18 cellular contexts compared by ENCODE assay signal in the genomic region with DNA sequence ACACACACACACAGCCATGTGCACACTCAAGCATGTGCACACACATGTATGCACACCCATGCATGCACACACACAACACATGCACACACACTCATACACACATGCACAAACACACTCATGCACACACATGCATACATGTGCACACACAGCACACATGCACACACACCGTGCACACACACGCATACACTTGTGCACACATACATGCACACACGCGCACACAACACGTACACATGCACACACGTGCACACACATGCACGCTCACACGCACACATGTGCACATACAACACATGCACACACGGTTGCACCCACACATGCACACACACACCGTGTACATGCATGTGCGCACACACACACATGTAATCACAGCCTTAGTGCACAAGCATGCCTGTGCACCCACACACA.
DNase-seq lines count a peak whose midpoint lies in the region; ATAC-seq, FAIRE-seq and TF ChIP-seq lines count a peak whose summit lies in the region.
"Had no signal": no experiment of that assay in that cellular context is flagged by ENCODE, and none has a peak within 500 bp of the region (broad histone marks: within the 10 kb centered on the region; RNA-seq: fewer than 3 reads in every experiment).

No MANE protein-coding gene starts in this region.

- ATAC-seq in A549: no peak
- no peak for ATAC-seq in HG02852 (IDR thresholded peaks at IDR 0.05; ENCODE audit: unreplicated experiment)
- ATAC-seq: GM23338, Panc1 had no signal

- H3K79me2 ChIP-seq in H9 (ENCODE audit: insufficient read depth, low read length): no peaks in the 10 kb centered on the region

- peaks cover 1% of the 10 kb centered on the region for H3K36me3 ChIP-seq in bronchial epithelial cell (ENCODE audit: control insufficient read depth, insufficient read depth, low read length)
- peaks cover 0 to 7% of the 10 kb centered on the region in 2 experiments for H3K36me3 ChIP-seq in mesenchymal stem cell (ENCODE audit: control insufficient read depth in 1 of 2, insufficient read depth in 2 of 2, low read depth in 1 of 2, low read length in 2 of 2)

- no peak for TF ChIP-seq RAD21 in A549 (conservative IDR thresholded peaks at IDR 0.05 in 1 of 2, IDR thresholded peaks at IDR 0.05 in 1 of 2)

- H3K18ac ChIP-seq in H9 (ENCODE audit: insufficient read length, low read depth, low read length): no peak overlapping the region
- peak overlapping the region; percentile 25 to 92 for H3K18ac ChIP-seq in mesenchymal stem cell (ENCODE audit: low read depth in 1 of 2, low read length in 2 of 2)

- TF ChIP-seq EP300 in A549 (IDR thresholded peaks at IDR 0.05): no peak

- CTCF ChIA-PET in A549 (lab: Yijun Ruan, JAX): interaction anchor here (1.8 to 5.8 kb wide), 2 partner anchors 13 to 37 kb away, joined by 6 to 39 read pairs; no protein-coding TSS in a partner anchor

- H3K9me3 ChIP-seq in A549 (no peaks in the 10 kb centered on the region), H9 (ENCODE audit: control insufficient read depth, low read depth, low read length) (no peaks in the 10 kb centered on the region), mesenchymal stem cell (ENCODE audit: control insufficient read depth, low read length) (no peaks in the 10 kb centered on the region)
- H3K9me3 ChIP-seq: Caco-2 had no signal

- no peak overlapping the region for H3K4me3 Mint-ChIP-seq in H9
- H3K4me3 Mint-ChIP-seq: GM23338, HFFc6 had no signal

- H3K4me2 ChIP-seq in A549 (no peak overlapping the region), H9 (ENCODE audit: insufficient read depth, insufficient read length, low read length) (no peak overlapping the region), mesenchymal stem cell (ENCODE audit: low read length, poor library complexity, severe bottlenecking) (no peak overlapping the region)
- H3K4me2 ChIP-seq: GM23338 had no signal

- H3K4ac ChIP-seq in H9 (ENCODE audit: low read depth, low read length) (no peak overlapping the region), mesenchymal stem cell (ENCODE audit: low read depth in 1 of 2, low read length in 2 of 2) (peak overlapping the region in 1 of 2 experiments; percentile 72)

- H2BK12ac ChIP-seq in H9 (ENCODE audit: insufficient read length, low read depth, low read length) (no peak overlapping the region), mesenchymal stem cell (ENCODE audit: low read length in 2 of 2) (peak overlapping the region in 1 of 2 experiments; percentile 97)

- no peak overlapping the region for H3T11ph ChIP-seq in H9 (ENCODE audit: low read length)

- POLR2A ChIA-PET in A549 (lab: Yijun Ruan, JAX): no interaction called here

- H2BK5ac ChIP-seq in H9 (ENCODE audit: insufficient read length, low read length): no peak overlapping the region
- no peak overlapping the region for H2BK5ac ChIP-seq in mesenchymal stem cell (ENCODE audit: low read depth, low read length, poor library complexity, severe bottlenecking)

- H3K9me3 Mint-ChIP-seq in H9: peaks cover 0 to 2% of the 10 kb centered on the region in 2 experiments; a peak in 1 of 5 replicates
- H3K9me3 Mint-ChIP-seq: GM23338, HFFc6 had no signal

- no peak overlapping the region for H3K27ac ChIP-seq in A549
- no peak overlapping the region for H3K27ac ChIP-seq in H9 (ENCODE audit: insufficient read length, low read depth, low read length)
- H3K27ac ChIP-seq in mesenchymal stem cell (ENCODE audit: low read length, poor library complexity, severe bottlenecking): no peak overlapping the region

- H3K4me3 ChIP-seq in A549 (no peak overlapping the region), bronchial epithelial cell (ENCODE audit: low read depth, low read length) (no peak overlapping the region), mesenchymal stem cell (ENCODE audit: insufficient read depth in 1 of 2, low read depth in 1 of 2, low read length in 2 of 2) (no peak overlapping the region)
- H3K4me3 ChIP-seq: GM23338 had no signal

- H2BK120ac ChIP-seq in H9 (ENCODE audit: low read depth, low read length, poor library complexity, severe bottlenecking) (no peak overlapping the region), mesenchymal stem cell (ENCODE audit: low read depth, low read length) (no peak overlapping the region)

- DNase-seq in A549 (ENCODE audit: low read depth in 1 of 2, low spot score in 1 of 2) (no peak), H9 (no peak), bronchial epithelial cell (ENCODE audit: low read depth) (no peak), mesenchymal stem cell (no peak), frontal cortex (ENCODE audit: low spot score in 2 of 2) (no peak), HuH-7 (ENCODE audit: low spot score) (no peak), inferior parietal cortex (ENCODE audit: extremely low spot score) (no peak)
- DNase-seq: Caco-2, DMS153, HFFc6, NCI-H1436 treated with DMSO at 0.1 percent for 48 hours, NCI-H2029 treated with DMSO at 0.1 percent for 48 hours, NCI-H2171 treated with DMSO at 0.1 percent for 48 hours, NCI-H510A treated with DMSO at 0.1 percent for 48 hours, SIG-M5 had no signal

- no peaks in the 10 kb centered on the region for H3K79me1 ChIP-seq in H9 (ENCODE audit: insufficient read depth, low read depth, low read length, poor library complexity, severe bottlenecking)
- peaks cover 15% of the 10 kb centered on the region for H3K79me1 ChIP-seq in mesenchymal stem cell (replicated peaks; ENCODE audit: low read length, poor library complexity, severe bottlenecking)

- no peak for TF ChIP-seq POLR2A in A549 (IDR thresholded peaks at IDR 0.05; ENCODE audit: low read length)

- peak overlapping the region; percentile 1 for H4K5ac ChIP-seq in H9 (ENCODE audit: insufficient read length, low read depth, low read length)

- H3K56ac ChIP-seq in H9 (ENCODE audit: insufficient read length, low read depth, low read length): peak overlapping the region; percentile 1

- H4K91ac ChIP-seq in H9 (ENCODE audit: insufficient read length, low read depth, low read length): no peak overlapping the region
- peak overlapping the region; percentile 78 for H4K91ac ChIP-seq in mesenchymal stem cell (ENCODE audit: low read length)

- H3K14ac ChIP-seq in H9 (ENCODE audit: insufficient read depth, low read length): no peak overlapping the region; the same call in 1 of the 2 replicates
- peak overlapping the region in 1 of 2 experiments; percentile 88 for H3K14ac ChIP-seq in mesenchymal stem cell (ENCODE audit: low read length in 2 of 2)

- peaks cover 6 to 19% of the 10 kb centered on the region in 2 experiments for H3K4me1 Mint-ChIP-seq in H9

- H3K4me1 ChIP-seq in A549: no peaks in the 10 kb centered on the region
- H3K4me1 ChIP-seq in H9 (ENCODE audit: insufficient read depth, low read length): no peaks in the 10 kb centered on the region; the same call in 1 of the 2 replicates
- peaks cover 41% of the 10 kb centered on the region for H3K4me1 ChIP-seq in mesenchymal stem cell (ENCODE audit: control insufficient read depth, insufficient read depth, low read depth, low read length)

- no peak overlapping the region for H2AFZ ChIP-seq in H9 (ENCODE audit: low read length)
- no peak overlapping the region for H2AFZ ChIP-seq in mesenchymal stem cell (ENCODE audit: low read depth, low read length)
- H2AFZ ChIP-seq: GM23338 had no signal

- H4K20me1 ChIP-seq in H9 (ENCODE audit: control insufficient read depth, insufficient read depth, insufficient read length): peaks cover 3% of the 10 kb centered on the region

- no peak overlapping the region for H2BK15ac ChIP-seq in H9 (ENCODE audit: low read depth, low read length)
- no peak overlapping the region for H2BK15ac ChIP-seq in mesenchymal stem cell (ENCODE audit: low read depth, poor library complexity, severe bottlenecking)

- H3K9ac ChIP-seq in H9 (ENCODE audit: extremely low read depth, insufficient read length, low read length) (no peak overlapping the region), mesenchymal stem cell (ENCODE audit: low read length) (no peak overlapping the region)

- H3K27me3 ChIP-seq in H9 (ENCODE audit: insufficient read depth, low read length) (no peaks in the 10 kb centered on the region), bronchial epithelial cell (ENCODE audit: control insufficient read depth, insufficient read depth, low read length) (no peaks in the 10 kb centered on the region), mesenchymal stem cell (ENCODE audit: control insufficient read depth in 1 of 2, insufficient read depth in 1 of 2, low read length in 2 of 2) (no peaks in the 10 kb centered on the region)

- no peak overlapping the region for H4K8ac ChIP-seq in H9 (replicated peaks; ENCODE audit: insufficient read length, low read depth, low read length)
- no peak overlapping the region for H4K8ac ChIP-seq in mesenchymal stem cell (ENCODE audit: low read length)

- H3K27me3 Mint-ChIP-seq in H9 (ENCODE audit: low read depth): peaks cover 1% of the 10 kb centered on the region; the same call in 1 of the 2 replicates

- no peak for FAIRE-seq in A549 (lab: Jason Lieb, UNC)
- peak; percentile 43 for FAIRE-seq in bronchial epithelial cell (lab: Jason Lieb, UNC)
- FAIRE-seq in frontal cortex (lab: Jason Lieb, UNC): no peak

- 89% methylated on average over 11 of the region's 11 CpGs for WGBS in A549 (ENCODE audit: missing lambda C conversion rate)
- WGBS in H9 (ENCODE audit: extremely low coverage, insufficient read length, low lambda C conversion rate): no CpG with 5 or more reads among the region's 11 CpGs
- WGBS in mesenchymal stem cell: 97% methylated on average over 11 of the region's 11 CpGs

- H3K36me3 Mint-ChIP-seq in H9 (ENCODE audit: insufficient read depth in 1 of 3, low read depth in 3 of 3): no peaks in the 10 kb centered on the region

- H3K23ac ChIP-seq in H9 (ENCODE audit: insufficient read length, low read depth, low read length) (no peak overlapping the region), mesenchymal stem cell (ENCODE audit: low read length in 2 of 2) (no peak overlapping the region)

- no peak for TF ChIP-seq CTCF in A549 (IDR thresholded peaks at IDR 0.05)
- TF ChIP-seq CTCF in H9 (conservative IDR thresholded peaks at IDR 0.05): no peak
- no peak for TF ChIP-seq CTCF in bronchial epithelial cell (IDR thresholded peaks at IDR 0.05; ENCODE audit: insufficient read depth, low read length, severe bottlenecking)

- H2AK5ac ChIP-seq in H9 (ENCODE audit: insufficient read length, low read length) (no peak overlapping the region), mesenchymal stem cell (ENCODE audit: low read length, severe bottlenecking) (no peak overlapping the region)

- no peak overlapping the region for H3K27ac Mint-ChIP-seq in H9

- no peak overlapping the region for H2BK20ac ChIP-seq in H9 (ENCODE audit: low read depth, low read length, poor library complexity, severe bottlenecking)

- H3K23me2 ChIP-seq in H9 (ENCODE audit: insufficient read length, low read depth, low read length, poor library complexity, severe bottlenecking): no peaks in the 10 kb centered on the region

TF ChIP-seq in A549, 52 proteins besides CTCF, POLR2A, EP300 and RAD21:
- TF ChIP-seq RFX5 (IDR thresholded peaks at IDR 0.05): no peak
- no peak for TF ChIP-seq TFCP2L1 (CRISPR knock-in tag; IDR thresholded peaks at IDR 0.05)
- TF ChIP-seq NFE2L2 (conservative IDR thresholded peaks at IDR 0.05; ENCODE audit: low read length): no peak
- TF ChIP-seq HOXA7 (CRISPR knock-in tag; IDR thresholded peaks at IDR 0.05): no peak
- 0 out of 2 replicates have a peak, but pooled peaks have one; percentile 22 for TF ChIP-seq KDM1A (IDR thresholded peaks at IDR 0.05; ENCODE audit: low read depth)
- TF ChIP-seq CHD2 (IDR thresholded peaks at IDR 0.05; ENCODE audit: low read length, partially characterized antibody): no peak
TF ChIP-seq in A549: peak in this region for 1.
